8 cellular contexts compared by ENCODE assay signal in genomic region chr4:104494822-104495559, GRCh38. TPM values are rescaled to one million over a fixed set of nuclear protein-coding genes. Genes with fewer than 3 reads are reported as not detected.
DNase-seq lines count a peak whose midpoint lies in the region; ATAC-seq and TF ChIP-seq lines count a peak whose summit lies in the region.

Gene CXXC4 (minus strand): TSS chr4:104494894. CDS start chr4:104491802, 3,092 bp downstream.

- H3K27me3 Mint-ChIP-seq in activated CD4-positive, alpha-beta T cell treated with anti-CD3 and anti-CD28 coated beads, Interleukin-2, amount 10 ng/mL, durations not matched to agents 24 days and 14 days = peaks cover 57% of the 10 kb centered on the region
- H3K27me3 Mint-ChIP-seq in activated naive CD8-positive, alpha-beta T cell treated with anti-CD3 and anti-CD28 coated beads, Interleukin-2, amount 10 ng/mL, durations not matched to agents 7 days and 5 days = peaks cover 70% of the 10 kb centered on the region

- no peak for DNase-seq in activated CD4-positive, alpha-beta T cell treated with anti-CD3 and anti-CD28 coated beads, Interleukin-2, amount 10 ng/mL, durations not matched to agents 24 days and 14 days
- no peak for DNase-seq in activated CD4-positive, alpha-beta T cell treated with anti-CD3 and anti-CD28 coated beads, Interleukin-2, amount 50 U/mL, for 4 hours
- peak; percentile 94 for DNase-seq in NCI-H69 (lab: John Stamatoyannopoulos, UW)
- DNase-seq in activated naive CD8-positive, alpha-beta T cell treated with anti-CD3 and anti-CD28 coated beads, Interleukin-2, amount 10 ng/mL, durations not matched to agents 7 days and 5 days = peak; percentile 31
- DNase-seq in left cardiac atrium = peak; percentile 78
- peak; percentile 68 to 81 (median 78) for DNase-seq in ovary

- H3K36me3 ChIP-seq in ovary = no peaks in the 10 kb centered on the region

- H3K4me3 Mint-ChIP-seq in activated CD4-positive, alpha-beta T cell treated with anti-CD3 and anti-CD28 coated beads, Interleukin-2, amount 10 ng/mL, durations not matched to agents 24 days and 14 days = peak within 1 kb of the TSS; percentile 77
- peak within 1 kb of the TSS; percentile 74 for H3K4me3 Mint-ChIP-seq in activated naive CD8-positive, alpha-beta T cell treated with anti-CD3 and anti-CD28 coated beads, Interleukin-2, amount 10 ng/mL, durations not matched to agents 7 days and 5 days

- peaks cover 8% of the 10 kb centered on the region for H3K9me3 Mint-ChIP-seq in activated CD4-positive, alpha-beta T cell treated with anti-CD3 and anti-CD28 coated beads, Interleukin-2, amount 10 ng/mL, durations not matched to agents 24 days and 14 days
- H3K9me3 Mint-ChIP-seq in activated naive CD8-positive, alpha-beta T cell treated with anti-CD3 and anti-CD28 coated beads, Interleukin-2, amount 10 ng/mL, durations not matched to agents 7 days and 5 days = no peaks in the 10 kb centered on the region

- intact Hi-C loops in activated CD4-positive, alpha-beta T cell treated with anti-CD3 and anti-CD28 coated beads, Interleukin-2, amount 10 ng/mL, durations not matched to agents 24 days and 14 days (cut with micrococcal nuclease) = no loop called here
- intact Hi-C loops in left cardiac atrium (cut with DNase I) (no loop called here), ovary (cut with DNase I) (no loop called here)

- TF ChIP-seq POLR2A in ovary (IDR thresholded peaks at IDR 0.05) = peak; percentile 14

- H3K4me1 Mint-ChIP-seq in activated CD4-positive, alpha-beta T cell treated with anti-CD3 and anti-CD28 coated beads, Interleukin-2, amount 10 ng/mL, durations not matched to agents 24 days and 14 days = peaks cover 17% of the 10 kb centered on the region
- H3K4me1 Mint-ChIP-seq in activated naive CD8-positive, alpha-beta T cell treated with anti-CD3 and anti-CD28 coated beads, Interleukin-2, amount 10 ng/mL, durations not matched to agents 7 days and 5 days = peaks cover 25% of the 10 kb centered on the region

- TF ChIP-seq CTCF in ovary (IDR thresholded peaks at IDR 0.05) = no peak

- no peaks in the 10 kb centered on the region for H3K9me3 ChIP-seq in ovary

- no peak within 1 kb of the TSS for H3K27ac Mint-ChIP-seq in activated CD4-positive, alpha-beta T cell treated with anti-CD3 and anti-CD28 coated beads, Interleukin-2, amount 10 ng/mL, durations not matched to agents 24 days and 14 days
- H3K27ac Mint-ChIP-seq in activated naive CD8-positive, alpha-beta T cell treated with anti-CD3 and anti-CD28 coated beads, Interleukin-2, amount 10 ng/mL, durations not matched to agents 7 days and 5 days = no peak within 1 kb of the TSS

- WGBS in ovary, 3 donors = 0 to 1% (median 0%) methylated on average over 42 of the region's 42 CpGs

- POLR2A ChIA-PET in activated naive CD8-positive, alpha-beta T cell treated with anti-CD3 and anti-CD28 coated beads, Interleukin-2, amount 10 ng/mL, durations not matched to agents 7 days and 5 days (lab: Charles Lee) = no interaction called here

- H3K27me3 ChIP-seq in ovary = no peaks in the 10 kb centered on the region

- peak within 1 kb of the TSS; percentile 48 to 61 for H3K27ac ChIP-seq in ovary

- no peaks in the 10 kb centered on the region for H3K4me1 ChIP-seq in ovary (ENCODE audit: insufficient read depth)

- no peak for TF ChIP-seq EP300 in ovary (IDR thresholded peaks at IDR 0.05)

- H3K4me3 ChIP-seq in ovary = peak within 1 kb of the TSS; percentile 57

- ATAC-seq in HG03378 (IDR thresholded peaks at IDR 0.05; ENCODE audit: unreplicated experiment) (peak; percentile 30), left cardiac atrium (peak; percentile 76 to 84), GM19467 (IDR thresholded peaks at IDR 0.05; ENCODE audit: unreplicated experiment) (no peak)
- ATAC-seq in activated naive CD8-positive, alpha-beta T cell treated with anti-CD3 and anti-CD28 coated beads, Interleukin-2, amount 10 ng/mL, durations not matched to agents 7 days and 5 days (ENCODE audit: low read depth) = peak; percentile 20

- H3K36me3 Mint-ChIP-seq in activated CD4-positive, alpha-beta T cell treated with anti-CD3 and anti-CD28 coated beads, Interleukin-2, amount 10 ng/mL, durations not matched to agents 24 days and 14 days (ENCODE audit: low read depth) = no peaks in the 10 kb centered on the region
- peaks cover 1% of the 10 kb centered on the region for H3K36me3 Mint-ChIP-seq in activated naive CD8-positive, alpha-beta T cell treated with anti-CD3 and anti-CD28 coated beads, Interleukin-2, amount 10 ng/mL, durations not matched to agents 7 days and 5 days

RNA-seq across cellular contexts. Expression of gene CXXC4, which starts in this region (rescaled TPM):
- total RNA-seq in activated CD4-positive, alpha-beta T cell treated with anti-CD3 and anti-CD28 coated beads, Interleukin-2, amount 10 ng/mL, durations not matched to agents 24 days and 14 days = not detected in 2 replicates
- under 1 TPM; 0.06 to 0.11 TPM for total RNA-seq in activated naive CD8-positive, alpha-beta T cell treated with anti-CD3 and anti-CD28 coated beads, Interleukin-2, amount 10 ng/mL, durations not matched to agents 7 days and 5 days
- total RNA-seq in left cardiac atrium (1 to 10 TPM; 2.3 to 4.2 TPM), ovary (10 to 100 TPM in 1 of 7 donors, 1 to 10 TPM in 6; 1.3 to 10.6 (median 2.3) TPM)
- 1 to 10 TPM; 2.1 to 2.4 TPM for polyA plus RNA-seq in ovary

Comparison
In these comparisons a context has a peak if more than half of its experiments do, and no peak if none do; other contexts are left out.
1. Peak in DNase-seq and ATAC-seq in activated naive CD8-positive, alpha-beta T cell treated with anti-CD3 and anti-CD28 coated beads, Interleukin-2, amount 10 ng/mL, durations not matched to agents 7 days and 5 days; RNA of the gene not detected or under 1 TPM.
2. DNase-seq: peak in NCI-H69 (single experiment), left cardiac atrium (single experiment) and ovary (5 of 5); none in activated CD4-positive, alpha-beta T cell treated with anti-CD3 and anti-CD28 coated beads, Interleukin-2, amount 10 ng/mL, durations not matched to agents 24 days and 14 days (single experiment) and activated CD4-positive, alpha-beta T cell treated with anti-CD3 and anti-CD28 coated beads, Interleukin-2, amount 50 U/mL, for 4 hours (0 of 2).